8 cellular contexts compared by ENCODE assay signal in the genomic region with DNA sequence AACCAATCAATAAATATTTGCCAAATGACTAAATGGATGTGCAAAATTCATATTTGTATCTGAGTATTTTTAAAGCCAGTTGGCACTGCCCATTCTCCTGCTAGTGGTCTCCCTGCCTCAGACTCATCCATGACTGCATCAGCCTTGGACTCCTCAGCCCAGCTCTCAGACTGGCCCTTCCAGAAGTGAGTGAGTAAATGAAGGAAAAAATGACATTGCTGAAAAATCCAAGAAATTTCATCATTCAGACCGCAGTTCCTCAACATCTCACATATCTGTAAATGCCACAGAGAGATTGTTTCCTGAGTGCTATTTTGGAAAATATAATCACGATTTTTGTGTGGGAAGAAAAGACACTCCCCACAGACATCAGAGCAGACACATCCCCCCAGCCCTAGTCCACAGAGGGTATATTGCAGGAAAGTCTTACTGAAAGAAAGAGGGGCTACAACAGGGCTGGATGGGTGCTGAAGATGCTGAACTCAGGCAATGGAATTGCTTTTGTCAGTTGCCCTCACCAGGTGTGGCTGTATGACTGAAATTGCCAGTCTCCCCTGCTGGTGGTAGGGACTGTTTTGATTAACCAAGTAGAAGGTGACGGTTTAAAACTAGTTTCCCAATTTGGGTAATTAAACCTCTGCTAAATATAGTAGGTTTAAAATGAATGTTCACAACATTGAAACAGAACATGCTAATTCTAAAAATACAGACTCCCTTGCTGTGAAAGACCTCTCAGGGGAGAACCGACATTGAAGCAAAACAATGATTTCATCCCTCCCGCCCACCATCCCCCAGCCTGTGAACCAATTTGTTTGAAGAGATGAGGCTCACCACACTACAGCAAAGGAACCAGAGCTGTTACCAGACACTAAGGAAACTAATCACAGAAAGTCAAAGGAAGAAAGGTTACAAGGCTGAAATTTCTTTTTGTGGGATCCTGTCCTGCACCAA.
DNase-seq lines count a peak whose midpoint lies in the region; ATAC-seq and FAIRE-seq lines count a peak whose summit lies in the region.

No MANE protein-coding gene starts in this region.

- ATAC-seq in GM19043 (IDR thresholded peaks at IDR 0.05; ENCODE audit: low read depth, unreplicated experiment) (peak; percentile 83), HG02970 (IDR thresholded peaks at IDR 0.05; ENCODE audit: low FRiP score, unreplicated experiment) (peak; percentile 76)
- ATAC-seq in stimulated activated memory B cell treated with anti-CD40 and anti-IgM and Interleukin-4, amounts not matched to agents 10 μg/mL and 1 μg/mL and 100 μg/mL, for 72 hours, result peak; percentile 88
- no peak for ATAC-seq in natural killer cell treated with Interleukin-12 subunit alpha and Interleukin-12 subunit beta and Interleukin-15 and Interleukin-18, amount 100 ng/mL, for 72 hours

- H3K27me3 Mint-ChIP-seq in stimulated activated memory B cell treated with anti-CD40 and anti-IgM and Interleukin-4, amounts not matched to agents 10 μg/mL and 1 μg/mL and 100 μg/mL, for 72 hours, result no peaks in the 10 kb centered on the region
- peaks cover 0 to 4% of the 10 kb centered on the region in 2 donors for H3K27me3 Mint-ChIP-seq in natural killer cell treated with Interleukin-12 subunit alpha and Interleukin-12 subunit beta and Interleukin-15 and Interleukin-18, amount 100 ng/mL, for 72 hours

- FAIRE-seq in urothelium cell line (lab: Jason Lieb, UNC), result no peak

- H3K9me3 Mint-ChIP-seq in stimulated activated memory B cell treated with anti-CD40 and anti-IgM and Interleukin-4, amounts not matched to agents 10 μg/mL and 1 μg/mL and 100 μg/mL, for 72 hours, result peaks cover 3% of the 10 kb centered on the region
- H3K9me3 Mint-ChIP-seq in natural killer cell treated with Interleukin-12 subunit alpha and Interleukin-12 subunit beta and Interleukin-15 and Interleukin-18, amount 100 ng/mL, for 72 hours, result peaks cover 7% of the 10 kb centered on the region

- H3K27ac Mint-ChIP-seq in stimulated activated memory B cell treated with anti-CD40 and anti-IgM and Interleukin-4, amounts not matched to agents 10 μg/mL and 1 μg/mL and 100 μg/mL, for 72 hours, result peak overlapping the region; percentile 5
- no peak overlapping the region for H3K27ac Mint-ChIP-seq in natural killer cell treated with Interleukin-12 subunit alpha and Interleukin-12 subunit beta and Interleukin-15 and Interleukin-18, amount 100 ng/mL, for 72 hours

- no peak overlapping the region for H3K4me3 Mint-ChIP-seq in stimulated activated memory B cell treated with anti-CD40 and anti-IgM and Interleukin-4, amounts not matched to agents 10 μg/mL and 1 μg/mL and 100 μg/mL, for 72 hours
- no peak overlapping the region for H3K4me3 Mint-ChIP-seq in natural killer cell treated with Interleukin-12 subunit alpha and Interleukin-12 subunit beta and Interleukin-15 and Interleukin-18, amount 100 ng/mL, for 72 hours

- H3K4me1 Mint-ChIP-seq in stimulated activated memory B cell treated with anti-CD40 and anti-IgM and Interleukin-4, amounts not matched to agents 10 μg/mL and 1 μg/mL and 100 μg/mL, for 72 hours, result peaks cover 57% of the 10 kb centered on the region
- no peaks in the 10 kb centered on the region for H3K4me1 Mint-ChIP-seq in natural killer cell treated with Interleukin-12 subunit alpha and Interleukin-12 subunit beta and Interleukin-15 and Interleukin-18, amount 100 ng/mL, for 72 hours (ENCODE audit: low read depth in 2 of 2)

- no peaks in the 10 kb centered on the region for H3K36me3 Mint-ChIP-seq in stimulated activated memory B cell treated with anti-CD40 and anti-IgM and Interleukin-4, amounts not matched to agents 10 μg/mL and 1 μg/mL and 100 μg/mL, for 72 hours
- H3K36me3 Mint-ChIP-seq in natural killer cell treated with Interleukin-12 subunit alpha and Interleukin-12 subunit beta and Interleukin-15 and Interleukin-18, amount 100 ng/mL, for 72 hours, result no peaks in the 10 kb centered on the region

- peak; percentile 90 for DNase-seq in amniotic epithelial cell (ENCODE audit: low read depth)
- DNase-seq in activated CD4-positive, alpha-beta T cell treated with anti-CD3 and anti-CD28 coated beads for 4 hours, result no peak
- DNase-seq in HT-29 (ENCODE audit: low spot score), result no peak
- no peak for DNase-seq in natural killer cell treated with Interleukin-12 subunit alpha and Interleukin-12 subunit beta and Interleukin-15 and Interleukin-18, amount 100 ng/mL, for 72 hours (ENCODE audit: low spot score)
- DNase-seq in urothelium cell line (ENCODE audit: low spot score), result no peak

Comparison
In these comparisons a context has a peak if more than half of its experiments do, and no peak if none do; other contexts are left out.
1. ATAC-seq: peak in GM19043 (single experiment), HG02970 (single experiment) and stimulated activated memory B cell treated with anti-CD40 and anti-IgM and Interleukin-4, amounts not matched to agents 10 μg/mL and 1 μg/mL and 100 μg/mL, for 72 hours (single experiment); none in natural killer cell treated with Interleukin-12 subunit alpha and Interleukin-12 subunit beta and Interleukin-15 and Interleukin-18, amount 100 ng/mL, for 72 hours (0 of 2).